Comparison of ENCODE assay signal across 9 cellular contexts in genomic region chr14:35333347-35333730, GRCh38. TPM values are rescaled to one million over a fixed set of nuclear protein-coding genes. Genes with fewer than 3 reads are reported as not detected.
DNase-seq lines count a peak whose midpoint lies in the region; ATAC-seq, FAIRE-seq and TF ChIP-seq lines count a peak whose summit lies in the region.
"Had no signal": no experiment of that assay in that cellular context is flagged by ENCODE, and none has a peak within 500 bp of the region (broad histone marks: within the 10 kb centered on the region; RNA-seq: fewer than 3 reads in every experiment).

No MANE protein-coding gene starts in this region.

- no peaks in the 10 kb centered on the region for H3K27me3 Mint-ChIP-seq in activated naive CD8-positive, alpha-beta T cell treated with anti-CD3 and anti-CD28 coated beads, Interleukin-2, amount 50 U/mL, for 24 hours
- H3K27me3 Mint-ChIP-seq in naive thymus-derived CD8-positive, alpha-beta T cell = no peaks in the 10 kb centered on the region
- no peaks in the 10 kb centered on the region; the same call in 1 of the 2 replicates for H3K27me3 Mint-ChIP-seq in HFFc6 (ENCODE audit: insufficient read depth)

- H3K27ac Mint-ChIP-seq in activated naive CD8-positive, alpha-beta T cell treated with anti-CD3 and anti-CD28 coated beads, Interleukin-2, amount 50 U/mL, for 24 hours = peak overlapping the region; percentile 97
- peak overlapping the region; percentile 89 to 96 (median 93) for H3K27ac Mint-ChIP-seq in naive thymus-derived CD8-positive, alpha-beta T cell
- no peak overlapping the region for H3K27ac Mint-ChIP-seq in HFFc6

- ATAC-seq in HG02981 (IDR thresholded peaks at IDR 0.05; ENCODE audit: unreplicated experiment) = peak; percentile 7
- no peak for ATAC-seq in activated naive CD8-positive, alpha-beta T cell treated with anti-CD3 and anti-CD28 coated beads, Interleukin-2, amount 50 U/mL, for 24 hours
- peak; percentile 27 to 38 for ATAC-seq in naive thymus-derived CD8-positive, alpha-beta T cell

- TF ChIP-seq CTCF in C4-2B (conservative IDR thresholded peaks at IDR 0.05) (no peak), HFFc6 (IDR thresholded peaks at IDR 0.05) (no peak)

- H3K9me3 ChIP-seq in small intestine (ENCODE audit: control insufficient read depth, low read depth) = no peaks in the 10 kb centered on the region

- no peak overlapping the region for H3K4me3 ChIP-seq in small intestine (ENCODE audit: low read depth in 1 of 2, low read length in 2 of 2)

- 29 to 52% (median 50%) methylated on average over 7 of the region's 7 CpGs for WGBS in small intestine, 3 donors

- H3K27ac ChIP-seq in C4-2B = peak overlapping the region; percentile 83
- peak overlapping the region in 1 of 2 donors; percentile 61 for H3K27ac ChIP-seq in small intestine (ENCODE audit: low read depth in 1 of 2, low read length in 1 of 2)
- H3K27ac ChIP-seq: brain microvascular endothelial cell had no signal

- FAIRE-seq in small intestine (lab: Jason Lieb, UNC) = no peak

- peak overlapping the region; percentile 68 for H3K4me3 Mint-ChIP-seq in activated naive CD8-positive, alpha-beta T cell treated with anti-CD3 and anti-CD28 coated beads, Interleukin-2, amount 50 U/mL, for 24 hours
- H3K4me3 Mint-ChIP-seq in naive thymus-derived CD8-positive, alpha-beta T cell = peak overlapping the region; percentile 24 to 79 (median 57)
- H3K4me3 Mint-ChIP-seq in HFFc6 = no peak overlapping the region

- H3K4me1 Mint-ChIP-seq in activated naive CD8-positive, alpha-beta T cell treated with anti-CD3 and anti-CD28 coated beads, Interleukin-2, amount 50 U/mL, for 24 hours = peaks cover 41% of the 10 kb centered on the region
- peaks cover 18 to 41% (median 30%) of the 10 kb centered on the region in 4 donors for H3K4me1 Mint-ChIP-seq in naive thymus-derived CD8-positive, alpha-beta T cell
- peaks cover 18% of the 10 kb centered on the region for H3K4me1 Mint-ChIP-seq in HFFc6 (ENCODE audit: low read depth)

- H3K36me3 Mint-ChIP-seq in activated naive CD8-positive, alpha-beta T cell treated with anti-CD3 and anti-CD28 coated beads, Interleukin-2, amount 50 U/mL, for 24 hours (ENCODE audit: low read depth) = no peaks in the 10 kb centered on the region
- H3K36me3 Mint-ChIP-seq in naive thymus-derived CD8-positive, alpha-beta T cell = no peaks in the 10 kb centered on the region
- no peaks in the 10 kb centered on the region for H3K36me3 Mint-ChIP-seq in HFFc6 (ENCODE audit: low read depth)

- POLR2A ChIA-PET in naive thymus-derived CD8-positive, alpha-beta T cell (lab: Charles Lee) = interaction anchor here (1.0 to 4.4 kb wide), 10 partner anchors 8 to 70 kb away, joined by 3 to 64 read pairs (median 6); partner anchors contain the start of genes NFKBIA and PSMA6

- peaks cover 13 to 15% of the 10 kb centered on the region in 2 donors for H3K4me1 ChIP-seq in small intestine (ENCODE audit: control insufficient read depth in 2 of 2, insufficient read depth in 1 of 2, low read depth in 1 of 2, low read length in 1 of 2)

- no peaks in the 10 kb centered on the region for H3K9me3 Mint-ChIP-seq in activated naive CD8-positive, alpha-beta T cell treated with anti-CD3 and anti-CD28 coated beads, Interleukin-2, amount 50 U/mL, for 24 hours
- H3K9me3 Mint-ChIP-seq in naive thymus-derived CD8-positive, alpha-beta T cell = no peaks in the 10 kb centered on the region
- no peaks in the 10 kb centered on the region for H3K9me3 Mint-ChIP-seq in HFFc6

- H3K36me3 ChIP-seq in small intestine (ENCODE audit: control insufficient read depth in 2 of 2, insufficient read depth in 2 of 2, low read length in 2 of 2) = no peaks in the 10 kb centered on the region
- H3K36me3 ChIP-seq: brain microvascular endothelial cell had no signal

- H3K27me3 ChIP-seq in small intestine (ENCODE audit: control insufficient read depth in 2 of 2, insufficient read depth in 2 of 2, low read length in 2 of 2) = no peaks in the 10 kb centered on the region
- H3K27me3 ChIP-seq: brain microvascular endothelial cell had no signal

- peak; percentile 36 for DNase-seq in activated naive CD8-positive, alpha-beta T cell treated with anti-CD3 and anti-CD28 coated beads, Interleukin-2, amount 50 U/mL, for 24 hours
- DNase-seq in naive thymus-derived CD8-positive, alpha-beta T cell = peak in 1 of 10 donors; percentile 14
- DNase-seq in HFFc6 (no peak), SW480 (ENCODE audit: low spot score) (no peak), globus pallidus (ENCODE audit: low spot score) (no peak), small intestine (no peak)
- DNase-seq: brain microvascular endothelial cell had no signal

RNA-seq across cellular contexts. Expression of gene PSMA6, which starts 41.2 kb away (rescaled TPM):
- total RNA-seq in naive thymus-derived CD8-positive, alpha-beta T cell = 100 to 1,000 TPM; 104 to 126 TPM
- polyA plus RNA-seq in naive thymus-derived CD8-positive, alpha-beta T cell = 100 to 1,000 TPM; 256 to 378 (median 273) TPM
- total RNA-seq in HFFc6 (2021; fragmentation: NEBNext Ultra II Directional; extraction: Animal tissue kit (Norgen Biotek cat#: 25700)) = 100 to 1,000 TPM; 186 to 233 (median 222) TPM
- polyA plus RNA-seq in small intestine = 100 to 1,000 TPM; 260 to 288 (median 272) TPM
